Comparison of ENCODE assay signal across 15 cellular contexts in the genomic region with DNA sequence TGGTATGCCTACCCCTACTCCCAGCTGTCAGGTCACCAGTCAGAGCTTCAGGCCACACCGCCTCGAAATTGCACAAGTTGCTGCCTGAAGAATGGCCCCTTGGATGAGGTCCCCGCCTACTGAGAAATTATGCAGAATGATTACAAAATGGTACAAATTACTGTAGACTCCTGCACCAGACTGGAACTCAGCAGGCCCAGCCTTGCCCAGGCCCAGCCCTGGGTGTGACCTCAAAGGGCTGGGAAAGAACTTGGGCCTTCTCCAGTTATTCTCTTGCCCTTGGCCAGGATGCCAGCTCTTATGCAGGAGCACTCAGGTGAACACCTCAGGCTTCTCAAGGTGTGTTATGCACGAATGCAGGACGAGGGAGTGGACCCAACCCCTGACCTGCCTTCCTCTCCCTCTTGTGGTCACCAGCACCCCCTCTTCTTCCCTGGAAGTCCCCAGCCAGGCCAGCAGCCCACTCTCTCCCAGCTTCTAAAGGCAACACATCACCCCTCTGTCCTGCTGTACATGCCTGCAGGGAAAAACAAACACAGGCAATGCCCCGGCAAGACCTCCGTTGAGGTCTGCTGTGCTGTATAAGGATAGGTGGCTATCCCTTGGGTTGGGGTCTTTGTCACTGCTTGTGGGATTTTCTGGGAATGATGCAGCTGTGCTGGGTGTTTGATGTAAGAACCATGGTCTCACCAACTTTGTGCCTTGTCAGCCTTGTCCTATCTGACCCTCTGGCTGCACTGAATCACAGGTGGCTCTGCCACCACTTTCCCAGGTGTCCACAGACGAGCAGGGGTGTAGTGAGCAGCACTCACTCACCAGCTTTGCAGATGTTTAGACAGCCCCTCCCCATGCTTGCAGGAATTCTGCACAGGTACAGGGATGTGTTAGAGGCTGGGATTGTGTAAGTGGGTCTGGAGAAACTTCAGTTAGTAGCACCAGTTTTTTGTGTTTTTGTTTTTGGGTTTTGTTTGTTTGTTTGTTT.
DNase-seq lines count a peak whose midpoint lies in the region; ATAC-seq, FAIRE-seq and TF ChIP-seq lines count a peak whose summit lies in the region.
"Had no signal": no experiment of that assay in that cellular context is flagged by ENCODE, and none has a peak within 500 bp of the region (broad histone marks: within the 10 kb centered on the region; RNA-seq: fewer than 3 reads in every experiment).

No MANE protein-coding gene starts in this region.

- TF ChIP-seq POLR2A in NB4 (IDR thresholded peaks at IDR 0.05; ENCODE audit: extremely low read depth, insufficient read length) (no peak), stomach (IDR thresholded peaks at IDR 0.05) (no peak)

- 47 to 65% (median 62%) methylated on average over 8 of the region's 8 CpGs for WGBS in stomach, 5 donors

- H3K27me3 ChIP-seq in bronchial epithelial cell (ENCODE audit: control insufficient read depth, insufficient read depth, low read length), result no peaks in the 10 kb centered on the region
- H3K27me3 ChIP-seq in left lung, result no peaks in the 10 kb centered on the region
- no peaks in the 10 kb centered on the region for H3K27me3 ChIP-seq in stomach
- H3K27me3 ChIP-seq: hepatocyte had no signal

- intact Hi-C loops in left lung (cut with DNase I), result no loop called here
- intact Hi-C loops in stomach (cut with DNase I; ENCODE audit: low total_unique reads), result no loop called here

- no peak for TF ChIP-seq CTCF in NB4 (IDR thresholded peaks at IDR 0.05; ENCODE audit: low read depth, low read length)
- TF ChIP-seq CTCF in bronchial epithelial cell (IDR thresholded peaks at IDR 0.05; ENCODE audit: insufficient read depth, low read length, severe bottlenecking), result no peak
- no peak for TF ChIP-seq CTCF in left lung (IDR thresholded peaks at IDR 0.05)
- no peak for TF ChIP-seq CTCF in stomach (IDR thresholded peaks at IDR 0.05)

- H3K27ac ChIP-seq in left lung (peak overlapping the region; percentile 33 to 57), stomach (peak overlapping the region; percentile 36 to 65 (median 43))
- H3K27ac ChIP-seq: C4-2B, hepatocyte had no signal

- H3K9me3 ChIP-seq in left lung (no peaks in the 10 kb centered on the region), stomach (no peaks in the 10 kb centered on the region)

- in situ Hi-C loops in ACHN (cut with HindIII; ENCODE audit: low pct_ligation_motif_present, low pct_unique_long_range_greater_than_20kb, low sequenced_read_pairs), result no loop called here

- H3K4me3 ChIP-seq in NB4 (ENCODE audit: low read depth, low read length), result no peak overlapping the region
- no peak overlapping the region for H3K4me3 ChIP-seq in bronchial epithelial cell (ENCODE audit: low read depth, low read length)
- H3K4me3 ChIP-seq in left lung, result no peak overlapping the region
- no peak overlapping the region for H3K4me3 ChIP-seq in stomach
- H3K4me3 ChIP-seq: hepatocyte had no signal

- H3K4me1 ChIP-seq in left lung, result peaks cover 25 to 53% of the 10 kb centered on the region in 2 donors
- peaks cover 12 to 38% (median 29%) of the 10 kb centered on the region in 4 donors for H3K4me1 ChIP-seq in stomach

- DNase-seq in NB4 (ENCODE audit: low read depth), result peak; percentile 28
- peak; percentile 97 for DNase-seq in bronchial epithelial cell (ENCODE audit: low read depth)
- DNase-seq in left lung, result peak; percentile 81 to 82
- peak; percentile 71 for DNase-seq in stomach
- DNase-seq in activated CD4-positive, alpha-beta T cell treated with anti-CD3 and anti-CD28 coated beads, Interleukin-2, amount 50 U/mL, for 48 hours, result no peak
- DNase-seq in NCI-H1694 treated with DMSO at 0.1 percent for 48 hours (lab: John Stamatoyannopoulos, UW), result no peak
- DNase-seq in ACHN, result no peak
- DNase-seq: activated CD8-positive, alpha-beta T cell treated with anti-CD3 and anti-CD28 coated beads, Interleukin-2, amount 10 ng/mL, durations not matched to agents 7 days and 5 days; activated gamma-delta T cell treated with Interleukin-2 at 50 U/mL for 16 hours; EL; Kasumi-1; T-helper 9 cell had no signal

- FAIRE-seq in bronchial epithelial cell (lab: Jason Lieb, UNC), result peak; percentile 97

- no peaks in the 10 kb centered on the region for H3K36me3 ChIP-seq in bronchial epithelial cell (ENCODE audit: control insufficient read depth, insufficient read depth, low read length)
- no peaks in the 10 kb centered on the region for H3K36me3 ChIP-seq in left lung
- no peaks in the 10 kb centered on the region for H3K36me3 ChIP-seq in stomach

- peak; percentile 90 for ATAC-seq in left lung
- ATAC-seq in GM21423 (IDR thresholded peaks at IDR 0.05; ENCODE audit: unreplicated experiment), result no peak
- ATAC-seq: activated CD8-positive, alpha-beta T cell treated with anti-CD3 and anti-CD28 coated beads, Interleukin-2, amount 10 ng/mL, durations not matched to agents 7 days and 5 days had no signal

- no peak for TF ChIP-seq EP300 in stomach (IDR thresholded peaks at IDR 0.05)

Comparison
In these comparisons a context has a peak if more than half of its experiments do, and no peak if none do; other contexts are left out.
1. DNase-seq: peak in NB4 (single experiment), bronchial epithelial cell (single experiment), left lung (2 of 2) and stomach (single experiment); none in activated CD4-positive, alpha-beta T cell treated with anti-CD3 and anti-CD28 coated beads, Interleukin-2, amount 50 U/mL, for 48 hours (0 of 2), NCI-H1694 treated with DMSO at 0.1 percent for 48 hours (single experiment) and ACHN (single experiment).